ENCODE assay signal across 1 cellular context in the genomic region with DNA sequence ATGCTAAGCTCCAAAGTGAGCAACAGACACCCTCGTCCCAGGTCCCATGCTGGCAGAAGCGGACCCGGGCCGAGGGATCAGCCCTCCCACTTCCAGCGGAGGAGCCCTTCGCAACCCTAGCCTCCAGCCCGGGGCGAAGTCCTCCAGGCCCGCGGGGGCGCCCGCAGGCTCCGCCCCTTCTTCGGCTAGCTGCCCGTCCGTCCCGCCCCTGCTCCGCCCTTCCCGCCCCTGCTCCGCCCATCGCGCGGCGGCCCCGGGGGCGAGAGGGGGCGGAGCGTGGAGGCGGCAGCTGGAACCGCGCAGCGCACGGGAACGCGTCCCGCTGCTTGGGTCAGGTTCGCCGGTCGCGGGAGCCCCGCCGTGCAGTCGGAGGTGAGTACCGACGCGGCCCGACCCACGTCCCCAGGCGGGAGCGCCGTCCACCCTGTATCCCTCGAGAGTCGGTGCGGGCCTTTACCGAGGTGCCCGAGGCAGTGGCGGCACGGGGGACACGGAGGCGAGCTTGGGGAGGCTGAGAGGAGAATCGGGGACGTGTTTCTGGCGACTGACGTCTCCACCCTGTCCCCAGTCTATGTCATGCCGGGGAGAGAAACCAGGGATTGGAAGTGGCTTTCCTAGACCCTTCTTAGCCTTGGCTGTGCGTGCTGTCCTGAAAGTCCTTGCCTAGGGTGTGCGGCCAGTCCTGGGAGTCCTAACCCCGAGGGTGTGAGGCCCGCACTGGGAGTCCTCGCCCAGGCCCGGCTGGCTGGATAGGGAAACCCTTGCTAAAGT.
TF ChIP-seq lines count a peak whose summit lies in the region.

ACO1 (plus strand) TSS at position 280 of the 771 bp plus-strand sequence. CDS start 20,864 bp downstream, outside the sequence.

TF ChIP-seq in HepG2, 621 proteins besides CTCF, POLR2A, EP300 and RAD21 (continued from another document and continues in another):
- peak; percentile 23; the same call in 1 of the 2 replicates for TF ChIP-seq HIC2 (CRISPR knock-in tag; IDR thresholded peaks at IDR 0.05; ENCODE audit: low read depth)
- TF ChIP-seq, protein P1, sequence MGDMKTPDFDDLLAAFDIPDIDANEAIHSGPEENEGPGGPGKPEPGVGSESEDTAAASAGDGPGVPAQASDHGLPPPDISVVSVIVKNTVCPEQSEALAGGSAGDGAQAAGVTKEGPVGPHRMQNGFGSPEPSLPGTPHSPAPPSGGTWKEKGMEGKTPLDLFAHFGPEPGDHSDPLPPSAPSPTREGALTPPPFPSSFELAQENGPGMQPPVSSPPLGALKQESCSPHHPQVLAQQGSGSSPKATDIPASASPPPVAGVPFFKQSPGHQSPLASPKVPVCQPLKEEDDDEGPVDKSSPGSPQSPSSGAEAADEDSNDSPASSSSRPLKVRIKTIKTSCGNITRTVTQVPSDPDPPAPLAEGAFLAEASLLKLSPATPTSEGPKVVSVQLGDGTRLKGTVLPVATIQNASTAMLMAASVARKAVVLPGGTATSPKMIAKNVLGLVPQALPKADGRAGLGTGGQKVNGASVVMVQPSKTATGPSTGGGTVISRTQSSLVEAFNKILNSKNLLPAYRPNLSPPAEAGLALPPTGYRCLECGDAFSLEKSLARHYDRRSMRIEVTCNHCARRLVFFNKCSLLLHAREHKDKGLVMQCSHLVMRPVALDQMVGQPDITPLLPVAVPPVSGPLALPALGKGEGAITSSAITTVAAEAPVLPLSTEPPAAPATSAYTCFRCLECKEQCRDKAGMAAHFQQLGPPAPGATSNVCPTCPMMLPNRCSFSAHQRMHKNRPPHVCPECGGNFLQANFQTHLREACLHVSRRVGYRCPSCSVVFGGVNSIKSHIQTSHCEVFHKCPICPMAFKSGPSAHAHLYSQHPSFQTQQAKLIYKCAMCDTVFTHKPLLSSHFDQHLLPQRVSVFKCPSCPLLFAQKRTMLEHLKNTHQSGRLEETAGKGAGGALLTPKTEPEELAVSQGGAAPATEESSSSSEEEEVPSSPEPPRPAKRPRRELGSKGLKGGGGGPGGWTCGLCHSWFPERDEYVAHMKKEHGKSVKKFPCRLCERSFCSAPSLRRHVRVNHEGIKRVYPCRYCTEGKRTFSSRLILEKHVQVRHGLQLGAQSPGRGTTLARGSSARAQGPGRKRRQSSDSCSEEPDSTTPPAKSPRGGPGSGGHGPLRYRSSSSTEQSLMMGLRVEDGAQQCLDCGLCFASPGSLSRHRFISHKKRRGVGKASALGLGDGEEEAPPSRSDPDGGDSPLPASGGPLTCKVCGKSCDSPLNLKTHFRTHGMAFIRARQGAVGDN (CRISPR knock-in tag; IDR thresholded peaks at IDR 0.05), result peak; percentile 94
- peak; percentile 78 for TF ChIP-seq MAX (IDR thresholded peaks at IDR 0.05)
- TF ChIP-seq MEF2D (CRISPR knock-in tag; IDR thresholded peaks at IDR 0.05), result 0 out of 2 replicates have a peak, but pooled peaks have one; percentile 29
- TF ChIP-seq ZNF878 (CRISPR knock-in tag; IDR thresholded peaks at IDR 0.05), result 0 out of 2 replicates have a peak, but pooled peaks have one; percentile 71
- peak; percentile 86 for TF ChIP-seq ZNF441 (CRISPR knock-in tag; IDR thresholded peaks at IDR 0.05; ENCODE audit: borderline replicate concordance)
- no peak for TF ChIP-seq ZKSCAN8 (CRISPR knock-in tag; IDR thresholded peaks at IDR 0.05; ENCODE audit: borderline replicate concordance)
- TF ChIP-seq TCF7 (IDR thresholded peaks at IDR 0.05; ENCODE audit: low read depth), result no peak
- peak; percentile 82; the same call in 1 of the 2 replicates for TF ChIP-seq ZBTB3 (CRISPR knock-in tag; IDR thresholded peaks at IDR 0.05; ENCODE audit: borderline replicate concordance, low read depth)
- TF ChIP-seq MTF2 (CRISPR knock-in tag; IDR thresholded peaks at IDR 0.05; ENCODE audit: borderline replicate concordance), result peak; percentile 91; the same call in 1 of the 2 replicates
- no peak for TF ChIP-seq DPF2 (CRISPR knock-in tag; IDR thresholded peaks at IDR 0.05; ENCODE audit: borderline replicate concordance, low read depth)
- peak; percentile 85 for TF ChIP-seq TBX2 (CRISPR knock-in tag; IDR thresholded peaks at IDR 0.05; ENCODE audit: borderline replicate concordance)
- peak; percentile 79; the same call in 1 of the 2 replicates for TF ChIP-seq ZNF337 (CRISPR knock-in tag; IDR thresholded peaks at IDR 0.05; ENCODE audit: borderline replicate concordance, low read depth)
- peak; percentile 84; the same call in 1 of the 2 replicates for TF ChIP-seq ZSCAN25 (CRISPR knock-in tag; IDR thresholded peaks at IDR 0.05)
- peak; percentile 11; the same call in 1 of the 2 replicates for TF ChIP-seq ZBTB25 (CRISPR knock-in tag; IDR thresholded peaks at IDR 0.05)
- peak; percentile 46; the same call in 1 of the 2 replicates for TF ChIP-seq ZNF678 (CRISPR knock-in tag; IDR thresholded peaks at IDR 0.05)
- TF ChIP-seq MAZ (IDR thresholded peaks at IDR 0.05; ENCODE audit: borderline replicate concordance, low read depth, low read length), result peak; percentile 76
- TF ChIP-seq MAZ (CRISPR knock-in tag; IDR thresholded peaks at IDR 0.05; ENCODE audit: low read depth), result peak; percentile 90; the same call in 1 of the 2 replicates
- peak; percentile 76; the same call in 1 of the 2 replicates for TF ChIP-seq CBFB (CRISPR knock-in tag; IDR thresholded peaks at IDR 0.05)
- TF ChIP-seq ZNF598 (CRISPR knock-in tag; IDR thresholded peaks at IDR 0.05; ENCODE audit: borderline replicate concordance), result 0 out of 2 replicates have a peak, but pooled peaks have one; percentile 60
- peak; percentile 37; the same call in 1 of the 2 replicates for TF ChIP-seq STAG1 (CRISPR knock-in tag; IDR thresholded peaks at IDR 0.05)
- 0 out of 2 replicates have a peak, but pooled peaks have one; percentile 87 for TF ChIP-seq ZNF713 (CRISPR knock-in tag; IDR thresholded peaks at IDR 0.05)
- TF ChIP-seq, protein P2, sequence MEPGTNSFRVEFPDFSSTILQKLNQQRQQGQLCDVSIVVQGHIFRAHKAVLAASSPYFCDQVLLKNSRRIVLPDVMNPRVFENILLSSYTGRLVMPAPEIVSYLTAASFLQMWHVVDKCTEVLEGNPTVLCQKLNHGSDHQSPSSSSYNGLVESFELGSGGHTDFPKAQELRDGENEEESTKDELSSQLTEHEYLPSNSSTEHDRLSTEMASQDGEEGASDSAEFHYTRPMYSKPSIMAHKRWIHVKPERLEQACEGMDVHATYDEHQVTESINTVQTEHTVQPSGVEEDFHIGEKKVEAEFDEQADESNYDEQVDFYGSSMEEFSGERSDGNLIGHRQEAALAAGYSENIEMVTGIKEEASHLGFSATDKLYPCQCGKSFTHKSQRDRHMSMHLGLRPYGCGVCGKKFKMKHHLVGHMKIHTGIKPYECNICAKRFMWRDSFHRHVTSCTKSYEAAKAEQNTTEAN (CRISPR knock-in tag; conservative IDR thresholded peaks at IDR 0.05), result peak; percentile 69
- TF ChIP-seq HNF1B (CRISPR knock-in tag; IDR thresholded peaks at IDR 0.05), result peak; percentile 41
- peak; percentile 79; the same call in 1 of the 2 replicates for TF ChIP-seq HNF4G (IDR thresholded peaks at IDR 0.05; ENCODE audit: borderline replicate concordance, low read depth, low read length)
- TF ChIP-seq HNF4G (CRISPR knock-in tag; IDR thresholded peaks at IDR 0.05; ENCODE audit: borderline replicate concordance, low read depth), result peak; percentile 84
- peak; percentile 88 for TF ChIP-seq CBX1 (IDR thresholded peaks at IDR 0.05; ENCODE audit: low read depth)
- TF ChIP-seq ZNF276 (CRISPR knock-in tag; IDR thresholded peaks at IDR 0.05; ENCODE audit: low read depth), result peak; percentile 86; the same call in 1 of the 2 replicates
- TF ChIP-seq ZNF761 (CRISPR knock-in tag; conservative IDR thresholded peaks at IDR 0.05), result 0 out of 2 replicates have a peak, but pooled peaks have one; percentile 34
- no peak for TF ChIP-seq NCOA1 (CRISPR knock-in tag; IDR thresholded peaks at IDR 0.05)
- TF ChIP-seq, protein P3, sequence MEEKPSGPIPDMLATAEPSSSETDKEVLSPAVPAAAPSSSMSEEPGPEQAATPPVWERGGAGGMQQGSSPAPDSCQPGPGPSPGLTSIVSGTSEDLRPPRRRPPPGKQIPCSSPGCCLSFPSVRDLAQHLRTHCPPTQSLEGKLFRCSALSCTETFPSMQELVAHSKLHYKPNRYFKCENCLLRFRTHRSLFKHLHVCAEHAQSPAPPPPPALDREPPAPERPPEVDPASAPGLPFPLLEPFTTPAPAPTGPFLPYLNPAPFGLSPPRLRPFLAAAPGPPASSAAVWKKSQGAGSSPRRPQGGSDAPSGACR (CRISPR knock-in tag; IDR thresholded peaks at IDR 0.05), result 0 out of 2 replicates have a peak, but pooled peaks have one; percentile 13
- TF ChIP-seq HINFP (CRISPR knock-in tag; IDR thresholded peaks at IDR 0.05; ENCODE audit: low read depth), result peak; percentile 69; the same call in 1 of the 2 replicates
- peak; percentile 61 for TF ChIP-seq REPIN1 (CRISPR knock-in tag; IDR thresholded peaks at IDR 0.05; ENCODE audit: borderline replicate concordance, low read depth)
- TF ChIP-seq ZNF484 (CRISPR knock-in tag; IDR thresholded peaks at IDR 0.05; ENCODE audit: borderline replicate concordance, low read depth), result no peak
- no peak for TF ChIP-seq ZMYM2 (CRISPR knock-in tag; IDR thresholded peaks at IDR 0.05)
- TF ChIP-seq ZNF20 (CRISPR knock-in tag; IDR thresholded peaks at IDR 0.05), result peak; percentile 95
- peak; percentile 42; the same call in 1 of the 2 replicates for TF ChIP-seq IKZF5 (CRISPR knock-in tag; IDR thresholded peaks at IDR 0.05)
- peak; percentile 70; the same call in 1 of the 2 replicates for TF ChIP-seq MYC (CRISPR knock-in tag; IDR thresholded peaks at IDR 0.05; ENCODE audit: borderline replicate concordance)
- TF ChIP-seq EEA1 (CRISPR knock-in tag; IDR thresholded peaks at IDR 0.05; ENCODE audit: borderline replicate concordance), result peak; percentile 86; the same call in 1 of the 2 replicates
